11 cellular contexts compared by ENCODE assay signal in genomic region chr21:46599251-46599572, GRCh38. TPM values are rescaled to one million over a fixed set of nuclear protein-coding genes. Genes with fewer than 3 reads are reported as not detected.
DNase-seq lines count a peak whose midpoint lies in the region; ATAC-seq and TF ChIP-seq lines count a peak whose summit lies in the region.
"Had no signal": no experiment of that assay in that cellular context is flagged by ENCODE, and none has a peak within 500 bp of the region (broad histone marks: within the 10 kb centered on the region; RNA-seq: fewer than 3 reads in every experiment).

No MANE protein-coding gene starts in this region.

- H3K4me1 Mint-ChIP-seq in stimulated activated naive CD8-positive, alpha-beta T cell treated with anti-CD3 and anti-CD28 coated beads, Interleukin-15, amount 100 ng/mL, for 72 hours, result peaks cover 39% of the 10 kb centered on the region

- H3K36me3 ChIP-seq in thoracic aorta, result no peaks in the 10 kb centered on the region
- H3K36me3 ChIP-seq: uterus had no signal

- no peaks in the 10 kb centered on the region for H3K27me3 ChIP-seq in thoracic aorta (replicated peaks; ENCODE audit: insufficient read depth)
- H3K27me3 ChIP-seq: uterus had no signal

- no peak overlapping the region for H3K4me3 Mint-ChIP-seq in stimulated activated naive CD8-positive, alpha-beta T cell treated with anti-CD3 and anti-CD28 coated beads, Interleukin-15, amount 100 ng/mL, for 72 hours
- H3K4me3 Mint-ChIP-seq: activated CD4-positive, alpha-beta memory T cell treated with anti-CD3 and anti-CD28 coated beads for 36 hours had no signal

- H3K9me3 ChIP-seq in thoracic aorta, result peaks cover 3% of the 10 kb centered on the region
- H3K9me3 ChIP-seq: uterus had no signal

- DNase-seq in NCI-H748 (lab: John Stamatoyannopoulos, UW; ENCODE audit: unreplicated experiment) (peak; percentile 47), NCI-H748 treated with DMSO at 0.1 percent for 48 hours (lab: John Stamatoyannopoulos, UW) (no peak), kidney tubule cell (ENCODE audit: low spot score) (peak; percentile 90), thoracic aorta (ENCODE audit: low spot score) (no peak)
- DNase-seq in stimulated activated naive CD8-positive, alpha-beta T cell treated with anti-CD3 and anti-CD28 coated beads, Interleukin-15, amount 100 ng/mL, for 72 hours, result no peak
- no peak for DNase-seq in activated naive CD4-positive, alpha-beta T cell (lab: John Stamatoyannopoulos, UW)
- DNase-seq: activated CD4-positive, alpha-beta memory T cell treated with anti-CD3 and anti-CD28 coated beads for 36 hours; AML-193 had no signal

- H3K27ac ChIP-seq in cingulate gyrus (ENCODE audit: low read depth, low read length) (peak overlapping the region; percentile 54), thoracic aorta (no peak overlapping the region)

- H3K27ac Mint-ChIP-seq in stimulated activated naive CD8-positive, alpha-beta T cell treated with anti-CD3 and anti-CD28 coated beads, Interleukin-15, amount 100 ng/mL, for 72 hours, result peak overlapping the region in 1 of 2 donors; percentile 15
- H3K27ac Mint-ChIP-seq: activated CD4-positive, alpha-beta memory T cell treated with anti-CD3 and anti-CD28 coated beads for 36 hours had no signal

- H3K4me1 ChIP-seq in thoracic aorta (ENCODE audit: control insufficient read depth in 1 of 2, low read depth in 2 of 2), result peaks cover 5 to 15% of the 10 kb centered on the region in 2 donors

- H3K27me3 Mint-ChIP-seq in stimulated activated naive CD8-positive, alpha-beta T cell treated with anti-CD3 and anti-CD28 coated beads, Interleukin-15, amount 100 ng/mL, for 72 hours, result no peaks in the 10 kb centered on the region
- H3K27me3 Mint-ChIP-seq: activated CD4-positive, alpha-beta memory T cell treated with anti-CD3 and anti-CD28 coated beads for 36 hours had no signal

- peak; percentile 64 for ATAC-seq in thoracic aorta (ENCODE audit: insufficient number of reproducible peaks, low FRiP score, low read depth)
- ATAC-seq in stimulated activated naive CD8-positive, alpha-beta T cell treated with anti-CD3 and anti-CD28 coated beads, Interleukin-15, amount 100 ng/mL, for 72 hours, result no peak
- no peak for ATAC-seq in GM21786 (IDR thresholded peaks at IDR 0.05; ENCODE audit: unreplicated experiment)

- TF ChIP-seq CTCF in thoracic aorta (IDR thresholded peaks at IDR 0.05), result no peak

- H3K4me3 ChIP-seq in thoracic aorta, result no peak overlapping the region
- H3K4me3 ChIP-seq: uterus had no signal

- peaks cover 0 to 3% of the 10 kb centered on the region in 2 donors for H3K9me3 Mint-ChIP-seq in stimulated activated naive CD8-positive, alpha-beta T cell treated with anti-CD3 and anti-CD28 coated beads, Interleukin-15, amount 100 ng/mL, for 72 hours

RNA-seq across cellular contexts. Expression of gene S100B, which starts 5.7 kb away (rescaled TPM):
- total RNA-seq in thoracic aorta, result 1 to 10 TPM; 4.7 to 8.4 TPM
- total RNA-seq: activated CD4-positive, alpha-beta memory T cell treated with anti-CD3 and anti-CD28 coated beads for 36 hours had no signal

RNA-seq across cellular contexts. Expression of gene PRMT2, which starts 36.3 kb away (rescaled TPM):
- 100 to 1,000 TPM; 125 to 126 TPM for total RNA-seq in thoracic aorta

Comparison
In these comparisons a context has a peak if more than half of its experiments do, and no peak if none do; other contexts are left out.
1. DNase-seq: peak in NCI-H748 (single experiment) and kidney tubule cell (single experiment); none in NCI-H748 treated with DMSO at 0.1 percent for 48 hours (single experiment), thoracic aorta (single experiment), stimulated activated naive CD8-positive, alpha-beta T cell treated with anti-CD3 and anti-CD28 coated beads, Interleukin-15, amount 100 ng/mL, for 72 hours (0 of 2) and activated naive CD4-positive, alpha-beta T cell (0 of 4).